ENCODE assay signal across 10 cellular contexts in genomic region chr16:68778551-68779231, GRCh38. TPM values are rescaled to one million over a fixed set of nuclear protein-coding genes. Genes with fewer than 3 reads are reported as not detected.
A peak's percentile ranks its signal among the peaks of the same experiment; 100 is the strongest.
DNase-seq lines count a peak whose midpoint lies in the region; ATAC-seq, FAIRE-seq and TF ChIP-seq lines count a peak whose summit lies in the region.
"Had no signal": no experiment of that assay in that cellular context is flagged by ENCODE, and none has a peak within 500 bp of the region (broad histone marks: within the 10 kb centered on the region; RNA-seq: fewer than 3 reads in every experiment).

No MANE protein-coding gene starts in this region.

- no peak for ATAC-seq in T-cell (replicated peaks in 1 of 4)
- ATAC-seq in GM21717 (IDR thresholded peaks at IDR 0.05; ENCODE audit: unreplicated experiment) = no peak

- no peak overlapping the region for H3K4me3 ChIP-seq in keratinocyte (ENCODE audit: control insufficient read depth in 2 of 3, extremely low read depth in 1 of 3, insufficient read depth in 2 of 3, low read depth in 1 of 3, low read length in 3 of 3)

- H3K4me2 ChIP-seq in keratinocyte (ENCODE audit: control insufficient read depth, extremely low read depth, insufficient read depth, low read depth, low read length) = peak overlapping the region; percentile 34

- peak; percentile 89 for DNase-seq in NCI-H1105 treated with DMSO at 0.1 percent for 48 hours (lab: John Stamatoyannopoulos, UW)
- peak; percentile 69 for DNase-seq in RWPE1 (ENCODE audit: low spot score)
- no peak for DNase-seq in keratinocyte (ENCODE audit: low read depth, low spot score)
- no peak for DNase-seq in activated gamma-delta T cell (lab: John Stamatoyannopoulos, UW)
- no peak for DNase-seq in GM13977 (ENCODE audit: low spot score)
- no peak for DNase-seq in T-cell
- DNase-seq: activated CD4-positive, alpha-beta T cell treated with anti-CD3 and anti-CD28 coated beads for 48 hours; aorta had no signal

- H3K36me3 ChIP-seq in keratinocyte (ENCODE audit: control insufficient read depth in 2 of 2, extremely low read depth in 1 of 2, insufficient read depth in 2 of 2, low read length in 2 of 2) = peaks cover 29 to 41% of the 10 kb centered on the region in 2 experiments

- peak overlapping the region; percentile 53 for H3K9ac ChIP-seq in keratinocyte (ENCODE audit: control insufficient read depth, extremely low read depth, insufficient read depth, low read length)

- H3K9me3 Mint-ChIP-seq in T-cell = no peaks in the 10 kb centered on the region

- H3K4me1 ChIP-seq in keratinocyte (ENCODE audit: control insufficient read depth, extremely low read depth, insufficient read depth, low read length) = peaks cover 28% of the 10 kb centered on the region

- peak; percentile 74 for FAIRE-seq in keratinocyte (lab: Jason Lieb, UNC)

- dilution Hi-C loops in keratinocyte (cut with MboI; ENCODE audit: extremely low pct_ligation_motif_present, low sequenced_read_pairs) = no loop called here

- H3K4me3 Mint-ChIP-seq in T-cell = no peak overlapping the region

- CTCF ChIA-PET in RWPE1 (lab: Yijun Ruan, JAX) = interaction anchor here (0.8 to 1.0 kb wide), 3 partner anchors 137 to 254 kb away, joined by 3 read pairs; no protein-coding TSS in a partner anchor
- CTCF ChIA-PET in T-cell (lab: Charles Lee) = no interaction called here

- in situ Hi-C loops in GM13977 (cut with MboI; ENCODE audit: low pct_unique_long_range_greater_than_20kb, low sequenced_read_pairs, unreplicated experiment) = no loop called here

- peaks cover 8 to 11% (median 10%) of the 10 kb centered on the region in 3 donors for H3K4me1 Mint-ChIP-seq in T-cell

- no peaks in the 10 kb centered on the region for H3K9me3 ChIP-seq in keratinocyte (ENCODE audit: control insufficient read depth, low read depth, low read length)

- peaks cover 7% of the 10 kb centered on the region for H4K20me1 ChIP-seq in keratinocyte (ENCODE audit: control insufficient read depth, extremely low read depth, insufficient read depth, low read length)

- POLR2A ChIA-PET in RWPE1 (lab: Yijun Ruan, JAX; ENCODE audit: low non-redundant PET) = no interaction called here
- POLR2A ChIA-PET in T-cell (lab: Charles Lee) = no interaction called here

- no peaks in the 10 kb centered on the region for H3K36me3 Mint-ChIP-seq in T-cell

- H3K27ac ChIP-seq in RWPE1 = peak overlapping the region; percentile 58
- H3K27ac ChIP-seq in keratinocyte (ENCODE audit: control insufficient read depth, insufficient read depth, low read length) = peak overlapping the region; percentile 48
- peak overlapping the region; percentile 71 for H3K27ac ChIP-seq in temporal lobe (ENCODE audit: low read depth, low read length)

- H2AFZ ChIP-seq in keratinocyte (ENCODE audit: control insufficient read depth, low read length) = no peak overlapping the region

- TF ChIP-seq CTCF in RWPE1 (conservative IDR thresholded peaks at IDR 0.05; ENCODE audit: low read depth) (no peak), keratinocyte (optimal IDR thresholded peaks at IDR 0.05 in 1 of 3, IDR thresholded peaks at IDR 0.05 in 1 of 3, conservative IDR thresholded peaks at IDR 0.05 in 1 of 3; ENCODE audit: extremely low read depth in 1 of 3, insufficient read depth in 2 of 3, low read length in 3 of 3) (no peak), GM13977 (IDR thresholded peaks at IDR 0.05; ENCODE audit: extremely low read depth, insufficient read depth, missing control alignments) (no peak)

- no peaks in the 10 kb centered on the region for H3K27me3 Mint-ChIP-seq in T-cell

- no peaks in the 10 kb centered on the region for H3K9me1 ChIP-seq in keratinocyte (ENCODE audit: control insufficient read depth, extremely low read depth, insufficient read depth, low read length)

- H3K27ac Mint-ChIP-seq in T-cell = no peak overlapping the region

- peaks cover 64% of the 10 kb centered on the region for H3K79me2 ChIP-seq in keratinocyte (ENCODE audit: control insufficient read depth, insufficient read depth, low read length)

- no peaks in the 10 kb centered on the region for H3K27me3 ChIP-seq in keratinocyte (ENCODE audit: control insufficient read depth, extremely low read depth, insufficient read depth, low read length)

RNA-seq across cellular contexts. Expression of gene CDH1, which starts 41.6 kb away (rescaled TPM):
- 247 to 378 TPM (median 285 TPM) in 3 replicates for polyA plus RNA-seq in keratinocyte
- polyA plus RNA-seq in keratinocyte (2011; ENCODE audit: low read depth) = 235 TPM
- 72.2 and 103 TPM in 2 replicates for polyA plus RNA-seq in keratinocyte (2011; cell fraction: cytosol; rRNA removed)
- 746 and 761 TPM in 2 replicates for polyA plus RNA-seq in keratinocyte (2011; cell fraction: nucleus; rRNA removed)
- 259 and 286 TPM in 2 replicates for polyA plus RNA-seq in keratinocyte (2012; ENCODE audit: low replicate concordance)
- polyA minus RNA-seq in keratinocyte = 372 to 655 TPM (median 505 TPM) in 3 replicates
- polyA minus RNA-seq in keratinocyte (2011; cell fraction: cytosol; rRNA and poly(A)+ RNA removed) = 399 TPM
- polyA minus RNA-seq in keratinocyte (2011; cell fraction: nucleus; rRNA and poly(A)+ RNA removed) = 732 and 1,291 TPM in 2 replicates
- 2.2 TPM for total RNA-seq in temporal lobe
- total RNA-seq in T-cell = 1 to 10 TPM in 3 of 5 donors, under 1 TPM in 2; 0.38 to 6.8 (median 1.4) TPM

Comparison
In these comparisons a context has a peak if more than half of its experiments do, and no peak if none do; other contexts are left out.
1. DNase-seq: peak in NCI-H1105 treated with DMSO at 0.1 percent for 48 hours (single experiment) and RWPE1 (single experiment); none in keratinocyte (single experiment), activated gamma-delta T cell (single experiment), GM13977 (single experiment) and T-cell (0 of 34).
2. Peak in every context shown above with its lines, with median percentiles within 50 percentile points of each other: H3K27ac ChIP-seq.